In genomic region chr14:30223385-30223785, GRCh38 we compare ENCODE assay signal across 9 cellular contexts.
DNase-seq lines count a peak whose midpoint lies in the region; ATAC-seq and TF ChIP-seq lines count a peak whose summit lies in the region.
"Had no signal": no experiment of that assay in that cellular context is flagged by ENCODE, and none has a peak within 500 bp of the region (broad histone marks: within the 10 kb centered on the region; RNA-seq: fewer than 3 reads in every experiment).

No MANE protein-coding gene starts in this region.

- DNase-seq in HS-27A (ENCODE audit: low read depth), result peak; percentile 97
- peak; percentile 65 for DNase-seq in SK-N-DZ (ENCODE audit: low spot score)
- DNase-seq in right atrium auricular region (ENCODE audit: low spot score), result peak; percentile 75
- DNase-seq in suprapubic skin (ENCODE audit: low spot score in 2 of 2), result peak in 1 of 2 donors; percentile 79
- no peak for DNase-seq in NCI-H187 (lab: John Stamatoyannopoulos, UW)

- TF ChIP-seq POLR2A in suprapubic skin (IDR thresholded peaks at IDR 0.05), result no peak

- no peaks in the 10 kb centered on the region for H3K36me3 Mint-ChIP-seq in activated T-helper 17 cell treated with anti-CD3 and anti-CD28 coated beads, Interleukin-2, amount 50 U/mL, for 72 hours (ENCODE audit: low read depth)
- H3K36me3 Mint-ChIP-seq: activated naive CD4-positive, alpha-beta T cell treated with anti-CD3 and anti-CD28 coated beads, Interleukin-2, amount 50 U/mL, for 24 hours had no signal

- H3K27me3 Mint-ChIP-seq in activated T-helper 17 cell treated with anti-CD3 and anti-CD28 coated beads, Interleukin-2, amount 50 U/mL, for 72 hours, result no peaks in the 10 kb centered on the region
- H3K27me3 Mint-ChIP-seq: activated naive CD4-positive, alpha-beta T cell treated with anti-CD3 and anti-CD28 coated beads, Interleukin-2, amount 50 U/mL, for 24 hours had no signal

- WGBS in suprapubic skin, result 28% methylated on average over 2 of the region's 2 CpGs

- H3K4me3 ChIP-seq in right atrium auricular region (no peak overlapping the region), suprapubic skin (no peak overlapping the region)

- TF ChIP-seq CTCF in right atrium auricular region (IDR thresholded peaks at IDR 0.05) (no peak), suprapubic skin (IDR thresholded peaks at IDR 0.05) (no peak)

- TF ChIP-seq EP300 in suprapubic skin (IDR thresholded peaks at IDR 0.05), result no peak

- H3K27me3 ChIP-seq in right atrium auricular region, result no peaks in the 10 kb centered on the region
- H3K27me3 ChIP-seq in suprapubic skin, result no peaks in the 10 kb centered on the region

- no peak overlapping the region for H3K27ac Mint-ChIP-seq in activated T-helper 17 cell treated with anti-CD3 and anti-CD28 coated beads, Interleukin-2, amount 50 U/mL, for 72 hours
- H3K27ac Mint-ChIP-seq: activated naive CD4-positive, alpha-beta T cell treated with anti-CD3 and anti-CD28 coated beads, Interleukin-2, amount 50 U/mL, for 24 hours had no signal

- no peak for ATAC-seq in activated T-helper 17 cell treated with anti-CD3 and anti-CD28 coated beads, Interleukin-2, amount 50 U/mL, for 72 hours (replicated peaks)
- no peak for ATAC-seq in GM19035 (IDR thresholded peaks at IDR 0.05; ENCODE audit: unreplicated experiment)
- no peak for ATAC-seq in HG03342 (IDR thresholded peaks at IDR 0.05; ENCODE audit: unreplicated experiment)

- H3K36me3 ChIP-seq in right atrium auricular region (no peaks in the 10 kb centered on the region), suprapubic skin (no peaks in the 10 kb centered on the region)

- no peaks in the 10 kb centered on the region for H3K9me3 Mint-ChIP-seq in activated T-helper 17 cell treated with anti-CD3 and anti-CD28 coated beads, Interleukin-2, amount 50 U/mL, for 72 hours
- H3K9me3 Mint-ChIP-seq: activated naive CD4-positive, alpha-beta T cell treated with anti-CD3 and anti-CD28 coated beads, Interleukin-2, amount 50 U/mL, for 24 hours had no signal

- H3K4me3 Mint-ChIP-seq in activated T-helper 17 cell treated with anti-CD3 and anti-CD28 coated beads, Interleukin-2, amount 50 U/mL, for 72 hours, result no peak overlapping the region
- H3K4me3 Mint-ChIP-seq: activated naive CD4-positive, alpha-beta T cell treated with anti-CD3 and anti-CD28 coated beads, Interleukin-2, amount 50 U/mL, for 24 hours had no signal

- H3K4me1 ChIP-seq in right atrium auricular region (peaks cover 0 to 21% of the 10 kb centered on the region in 2 donors), suprapubic skin (peaks cover 36% of the 10 kb centered on the region)

- H3K9me3 ChIP-seq in right atrium auricular region, result no peaks in the 10 kb centered on the region
- no peaks in the 10 kb centered on the region for H3K9me3 ChIP-seq in suprapubic skin

- H3K27ac ChIP-seq in right atrium auricular region (no peak overlapping the region), suprapubic skin (peak overlapping the region; percentile 12)

- H3K4me1 Mint-ChIP-seq in activated T-helper 17 cell treated with anti-CD3 and anti-CD28 coated beads, Interleukin-2, amount 50 U/mL, for 72 hours, result no peaks in the 10 kb centered on the region
- H3K4me1 Mint-ChIP-seq: activated naive CD4-positive, alpha-beta T cell treated with anti-CD3 and anti-CD28 coated beads, Interleukin-2, amount 50 U/mL, for 24 hours had no signal

Comparison
In these comparisons a context has a peak if more than half of its experiments do, and no peak if none do; other contexts are left out.
1. DNase-seq: peak in HS-27A (single experiment), SK-N-DZ (single experiment) and right atrium auricular region (single experiment); none in NCI-H187 (0 of 2).